9 cellular contexts compared by ENCODE assay signal in the genomic region with DNA sequence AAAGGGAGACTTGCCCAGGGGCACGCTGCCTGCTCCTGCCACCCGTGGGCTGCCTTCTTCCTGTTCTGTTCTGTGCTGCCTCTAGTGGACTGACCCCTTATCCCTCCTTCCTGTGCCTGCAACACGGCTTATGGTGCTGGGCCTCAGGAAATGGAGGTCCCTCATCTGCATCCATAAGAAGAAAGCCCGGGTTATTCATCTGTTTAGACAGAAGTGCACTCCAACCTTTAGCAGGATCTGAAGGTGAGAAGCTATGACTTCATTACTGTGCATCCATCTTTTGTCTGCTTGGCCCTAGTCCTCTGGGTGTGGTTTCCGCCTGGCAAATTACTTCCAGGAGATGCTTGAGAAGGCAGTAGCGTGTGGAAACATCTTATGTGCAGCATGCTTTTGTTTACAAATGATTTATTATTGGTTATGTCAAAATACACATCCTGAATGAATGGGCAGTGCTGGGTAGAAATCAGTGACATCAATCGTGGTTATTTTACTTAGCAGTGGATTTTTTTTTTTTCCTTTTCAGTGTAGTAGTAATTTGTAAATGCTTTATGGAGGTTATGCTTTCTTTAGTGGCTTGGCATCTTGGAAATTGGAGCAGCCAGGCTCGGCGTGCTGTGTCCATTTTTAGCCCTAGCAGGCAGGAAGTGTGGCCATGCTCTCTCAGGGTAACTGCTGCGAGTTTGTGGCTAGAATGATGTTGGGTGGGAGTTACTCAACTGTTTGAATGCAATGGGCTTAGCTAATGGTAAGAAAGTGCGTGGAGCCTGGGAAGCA. TPM values are rescaled to one million over a fixed set of nuclear protein-coding genes. Genes with fewer than 3 reads are reported as not detected.
A peak's percentile ranks its signal among the peaks of the same experiment; 100 is the strongest.
DNase-seq lines count a peak whose midpoint lies in the region; ATAC-seq, FAIRE-seq and TF ChIP-seq lines count a peak whose summit lies in the region.
"Had no signal": no experiment of that assay in that cellular context is flagged by ENCODE, and none has a peak within 500 bp of the region (broad histone marks: within the 10 kb centered on the region; RNA-seq: fewer than 3 reads in every experiment).

No MANE protein-coding gene starts in this region.

- no peak overlapping the region for H3K4me2 ChIP-seq in Karpas-422 (ENCODE audit: low read depth, low read length, poor library complexity, severe bottlenecking)

- no peak overlapping the region for H3K4me3 ChIP-seq in Karpas-422 (ENCODE audit: low read length)
- H3K4me3 ChIP-seq in colonic mucosa: no peak overlapping the region
- H3K4me3 ChIP-seq: right lobe of liver had no signal

- no peaks in the 10 kb centered on the region for H3K9me3 Mint-ChIP-seq in neural crest cell
- peaks cover 0 to 2% of the 10 kb centered on the region in 2 donors for H3K9me3 Mint-ChIP-seq in activated T-cell treated with anti-CD3 and anti-CD28 coated beads, Interleukin-2, amount 50 U/mL, for 72 hours

- no peaks in the 10 kb centered on the region for H4K20me1 ChIP-seq in Karpas-422 (ENCODE audit: insufficient read depth, low read depth, low read length)

- no peaks in the 10 kb centered on the region for H3K79me2 ChIP-seq in Karpas-422 (ENCODE audit: low read length)

- no peak overlapping the region for H3K9ac ChIP-seq in Karpas-422 (ENCODE audit: low read length)
- H3K9ac ChIP-seq in colonic mucosa (ENCODE audit: low read depth in 2 of 2, low read length in 2 of 2): peak overlapping the region in 1 of 2 donors; percentile 4

- no peaks in the 10 kb centered on the region for H3K27me3 Mint-ChIP-seq in neural crest cell (ENCODE audit: low read depth)
- no peaks in the 10 kb centered on the region for H3K27me3 Mint-ChIP-seq in activated T-cell treated with anti-CD3 and anti-CD28 coated beads, Interleukin-2, amount 50 U/mL, for 72 hours (ENCODE audit: low read depth)

- no peak overlapping the region for H2AFZ ChIP-seq in Karpas-422 (ENCODE audit: low read length)

- DNase-seq in DMS79 (lab: John Stamatoyannopoulos, UW): peak; percentile 49
- DNase-seq in Karpas-422: peak; percentile 52
- DNase-seq in colonic mucosa: no peak
- no peak for DNase-seq in neural crest cell (ENCODE audit: low read depth, low spot score)
- no peak for DNase-seq in NCI-H2107 treated with DMSO at 0.1 percent for 48 hours (lab: John Stamatoyannopoulos, UW; ENCODE audit: unreplicated experiment)
- DNase-seq in activated T-cell treated with anti-CD3 and anti-CD28 coated beads, Interleukin-2, amount 50 U/mL, for 72 hours: no peak
- DNase-seq in frontal cortex (ENCODE audit: low spot score in 2 of 2): no peak
- DNase-seq: right lobe of liver had no signal

- H3K4me1 ChIP-seq in Karpas-422 (ENCODE audit: low read length): no peaks in the 10 kb centered on the region
- peaks cover 3% of the 10 kb centered on the region for H3K4me1 ChIP-seq in colonic mucosa
- H3K4me1 ChIP-seq: right lobe of liver had no signal

- H3K4me1 Mint-ChIP-seq in neural crest cell: peaks cover 9% of the 10 kb centered on the region
- no peaks in the 10 kb centered on the region for H3K4me1 Mint-ChIP-seq in activated T-cell treated with anti-CD3 and anti-CD28 coated beads, Interleukin-2, amount 50 U/mL, for 72 hours (ENCODE audit: low read depth)

- no peaks in the 10 kb centered on the region for H3K36me3 ChIP-seq in Karpas-422 (ENCODE audit: insufficient read depth, low read length)
- no peaks in the 10 kb centered on the region for H3K36me3 ChIP-seq in colonic mucosa
- H3K36me3 ChIP-seq: right lobe of liver had no signal

- FAIRE-seq in frontal cortex (lab: Jason Lieb, UNC): no peak

- H3K27ac ChIP-seq in Karpas-422 (ENCODE audit: low read length) (no peak overlapping the region), colonic mucosa (peak overlapping the region; percentile 2)
- H3K27ac ChIP-seq: right lobe of liver had no signal

- TF ChIP-seq CTCF in colonic mucosa (IDR thresholded peaks at IDR 0.05) (no peak), neural crest cell (conservative IDR thresholded peaks at IDR 0.05) (peak; percentile 29)

- H3K9me2 ChIP-seq in Karpas-422 (replicated peaks; ENCODE audit: insufficient read depth, low read length): no peaks in the 10 kb centered on the region

- H3K36me3 Mint-ChIP-seq in neural crest cell (ENCODE audit: low read depth): no peaks in the 10 kb centered on the region
- H3K36me3 Mint-ChIP-seq in activated T-cell treated with anti-CD3 and anti-CD28 coated beads, Interleukin-2, amount 50 U/mL, for 72 hours (ENCODE audit: insufficient read depth in 2 of 2): peaks cover 0 to 2% of the 10 kb centered on the region in 2 donors

- H3K4me3 Mint-ChIP-seq in neural crest cell: no peak overlapping the region
- H3K4me3 Mint-ChIP-seq in activated T-cell treated with anti-CD3 and anti-CD28 coated beads, Interleukin-2, amount 50 U/mL, for 72 hours: no peak overlapping the region

- intact Hi-C loops in colonic mucosa (cut with DNase I): no loop called here

- H3K27ac Mint-ChIP-seq in neural crest cell (ENCODE audit: unreplicated experiment): no peak overlapping the region
- no peak overlapping the region for H3K27ac Mint-ChIP-seq in activated T-cell treated with anti-CD3 and anti-CD28 coated beads, Interleukin-2, amount 50 U/mL, for 72 hours

- no peaks in the 10 kb centered on the region for H3K27me3 ChIP-seq in Karpas-422 (ENCODE audit: low read length)
- no peaks in the 10 kb centered on the region for H3K27me3 ChIP-seq in colonic mucosa
- H3K27me3 ChIP-seq: right lobe of liver had no signal

- H3K9me3 ChIP-seq in Karpas-422 (ENCODE audit: low read length) (no peaks in the 10 kb centered on the region), colonic mucosa (no peaks in the 10 kb centered on the region)
- H3K9me3 ChIP-seq: right lobe of liver had no signal

- ATAC-seq in HG02885 (IDR thresholded peaks at IDR 0.05; ENCODE audit: poor library complexity, unreplicated experiment): no peak
- no peak for ATAC-seq in activated T-cell treated with anti-CD3 and anti-CD28 coated beads, Interleukin-2, amount 50 U/mL, for 72 hours (replicated peaks in 1 of 2)

RNA-seq across cellular contexts. Expression of a gene that starts 12.7 kb away (rescaled TPM):
- total RNA-seq in Karpas-422 (2014; rRNA removed; shearing (Covaris generic); ENCODE audit: low replicate concordance): 20.4 and 27.9 TPM in 2 replicates
- 10 to 100 TPM; 15.9 to 18.8 TPM for total RNA-seq in colonic mucosa
- total RNA-seq in neural crest cell: 1.8 and 2.3 TPM in 2 replicates
- 10 to 100 TPM; 23.7 to 31.3 TPM for total RNA-seq in activated T-cell treated with anti-CD3 and anti-CD28 coated beads, Interleukin-2, amount 50 U/mL, for 72 hours
- total RNA-seq in frontal cortex: 16.3 TPM

RNA-seq across cellular contexts. Expression of a gene that starts 26.9 kb away (rescaled TPM):
- total RNA-seq in Karpas-422 (2014; rRNA removed; shearing (Covaris generic); ENCODE audit: low replicate concordance): not detected in 2 replicates
- total RNA-seq in colonic mucosa: 100 to 1,000 TPM in 1 of 2 donors, 10 to 100 TPM in 1; 76.8 to 110 TPM
- total RNA-seq in neural crest cell: not detected in 2 replicates
- not detected for total RNA-seq in activated T-cell treated with anti-CD3 and anti-CD28 coated beads, Interleukin-2, amount 50 U/mL, for 72 hours
- not detected for total RNA-seq in frontal cortex

Comparison
In these comparisons a context has a peak if more than half of its experiments do, and no peak if none do; other contexts are left out.
1. DNase-seq: peak in DMS79 (single experiment) and Karpas-422 (single experiment); none in colonic mucosa (single experiment), neural crest cell (single experiment), NCI-H2107 treated with DMSO at 0.1 percent for 48 hours (single experiment), activated T-cell treated with anti-CD3 and anti-CD28 coated beads, Interleukin-2, amount 50 U/mL, for 72 hours (0 of 2) and frontal cortex (0 of 2).
2. RNA of a gene that starts 26.9 kb away (total RNA-seq): 76.8 to 110 TPM in colonic mucosa; not detected in Karpas-422, not detected in neural crest cell, not detected in activated T-cell treated with anti-CD3 and anti-CD28 coated beads, Interleukin-2, amount 50 U/mL, for 72 hours and not detected in frontal cortex (single experiment); every median in the first group is over 10 times any median in the second.